ENCODE assay signal across 13 cellular contexts in the genomic region with DNA sequence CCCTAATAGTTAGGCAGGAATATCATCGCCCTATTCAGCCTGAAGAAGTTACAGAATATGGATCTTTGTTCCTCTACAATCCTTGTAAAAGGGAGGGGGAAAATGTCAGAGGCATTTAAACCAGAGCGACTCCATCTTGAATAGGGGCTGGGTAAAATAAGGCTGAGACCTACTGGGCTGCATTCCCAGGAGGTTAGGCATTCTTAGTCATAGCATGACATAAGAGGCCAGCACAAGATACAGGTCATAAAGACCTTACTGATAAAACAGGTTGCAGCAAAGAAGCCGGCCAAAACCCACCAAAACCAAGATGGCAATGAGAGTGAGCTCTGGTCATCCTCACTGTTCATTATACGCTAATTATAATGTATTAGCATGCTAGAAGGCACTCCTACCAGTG. TPM values are rescaled to one million over a fixed set of nuclear protein-coding genes. Genes with fewer than 3 reads are reported as not detected.
"Had no signal": no experiment of that assay in that cellular context is flagged by ENCODE, and none has a peak within 500 bp of the region (broad histone marks: within the 10 kb centered on the region; RNA-seq: fewer than 3 reads in every experiment).

No MANE protein-coding gene starts in this region.

RNA-seq across cellular contexts. Expression of a gene that starts 15.4 kb away (rescaled TPM):
- total RNA-seq: activated B cell treated with CpG ODN at 0.5 μM for 24 hours; activated CD4-positive, alpha-beta memory T cell treated with anti-CD3 and anti-CD28 coated beads for 36 hours; activated CD4-positive, alpha-beta memory T cell treated with anti-CD3 and anti-CD28 coated beads, Interleukin-2, amount 10 ng/mL, durations not matched to agents 7 days and 5 days; activated CD4-positive, alpha-beta T cell treated with anti-CD3 and anti-CD28 coated beads for 36 hours; activated CD4-positive, alpha-beta T cell treated with anti-CD3 and anti-CD28 coated beads, Interleukin-2, amount 10 ng/mL, durations not matched to agents 24 days and 14 days; activated CD4-positive, alpha-beta T cell treated with anti-CD3 and anti-CD28 coated beads, Interleukin-2, amount 10 ng/mL, durations not matched to agents 7 days and 5 days; activated CD8-positive, alpha-beta memory T cell treated with anti-CD3 and anti-CD28 coated beads for 36 hours; activated CD8-positive, alpha-beta memory T cell treated with anti-CD3 and anti-CD28 coated beads, Interleukin-2, amount 10 ng/mL, durations not matched to agents 7 days and 5 days; activated CD8-positive, alpha-beta T cell treated with anti-CD3 and anti-CD28 coated beads for 36 hours; activated CD8-positive, alpha-beta T cell treated with anti-CD3 and anti-CD28 coated beads, Interleukin-2, amount 10 ng/mL, durations not matched to agents 7 days and 5 days; T-helper 1 cell treated with Interleukin-12 subunit alpha and Interleukin-12 subunit beta and Interleukin-4 antibody, amounts not matched to agents 30 ng/mL and 1 ng/mL, for 36 hours; T-helper 17 cell; T-helper 2 cell treated with Interferon-gamma antibody and Interleukin-4, amounts not matched to agents 100 ng/mL and 5 ng/mL, for 36 hours had no signal
